8 cellular contexts compared by ENCODE assay signal in genomic region chr10:114703377-114704125, GRCh38. TPM values are rescaled to one million over a fixed set of nuclear protein-coding genes. Genes with fewer than 3 reads are reported as not detected.
DNase-seq lines count a peak whose midpoint lies in the region; ATAC-seq and TF ChIP-seq lines count a peak whose summit lies in the region.

No MANE protein-coding gene starts in this region.

- ATAC-seq in foreskin keratinocyte (peak; percentile 46), HG02763 (IDR thresholded peaks at IDR 0.05; ENCODE audit: unreplicated experiment) (no peak)
- ATAC-seq in stimulated activated naive CD8-positive, alpha-beta T cell treated with anti-CD3 and anti-CD28 coated beads, Interleukin-15, Interleukin-2, amounts not matched to agents 100 U/mL and 50 U/mL, for 24 hours, result no peak

- H3K4me1 ChIP-seq in SJCRH30, result no peaks in the 10 kb centered on the region
- no peaks in the 10 kb centered on the region for H3K4me1 ChIP-seq in foreskin keratinocyte

- TF ChIP-seq CTCF in foreskin keratinocyte (conservative IDR thresholded peaks at IDR 0.05), result peak; percentile 80

- H3K27ac ChIP-seq in SJCRH30 (no peak overlapping the region), foreskin keratinocyte (no peak overlapping the region)

- H3K27me3 ChIP-seq in SJCRH30 (no peaks in the 10 kb centered on the region), foreskin keratinocyte (peaks cover 3% of the 10 kb centered on the region)

- DNase-seq in stimulated activated CD4-positive, alpha-beta T cell treated with anti-CD3 and anti-CD28 coated beads, Interleukin-15, amount 100 ng/mL, for 24 hours, result peak; percentile 10
- no peak for DNase-seq in stimulated activated CD4-positive, alpha-beta T cell treated with anti-CD3 and anti-CD28 coated beads, Interleukin-12 subunit alpha, Interleukin-12 subunit beta, amount 100 ng/mL, for 4 hours
- peak; percentile 41 to 75 for DNase-seq in SJCRH30
- DNase-seq in foreskin keratinocyte, result no peak
- peak; percentile 8 for DNase-seq in stimulated activated naive CD8-positive, alpha-beta T cell treated with anti-CD3 and anti-CD28 coated beads, Interleukin-15, Interleukin-2, amounts not matched to agents 100 U/mL and 50 U/mL, for 24 hours
- no peak for DNase-seq in GDM1 (lab: John Stamatoyannopoulos, UW)
- no peak for DNase-seq in activated CD4-positive, CD25-positive, alpha-beta regulatory T cell (lab: John Stamatoyannopoulos, UW)

- H3K9me3 ChIP-seq in SJCRH30 (replicated peaks), result no peaks in the 10 kb centered on the region

- H3K4me3 ChIP-seq in SJCRH30, result no peak overlapping the region

- no peaks in the 10 kb centered on the region for H3K36me3 ChIP-seq in SJCRH30

RNA-seq across cellular contexts. Expression of gene ABLIM1, which starts 45.5 kb away (rescaled TPM):
- total RNA-seq in SJCRH30 (2014; rRNA removed; shearing (Covaris generic)), result 23.5 and 23.9 TPM in 2 replicates
- 18.7 and 21.1 TPM in 2 replicates for total RNA-seq in foreskin keratinocyte
- polyA plus RNA-seq in foreskin keratinocyte, result 3.8 and 4.8 TPM in 2 replicates

Comparison
In these comparisons a context has a peak if more than half of its experiments do, and no peak if none do; other contexts are left out.
1. DNase-seq: peak in stimulated activated CD4-positive, alpha-beta T cell treated with anti-CD3 and anti-CD28 coated beads, Interleukin-15, amount 100 ng/mL, for 24 hours (single experiment), SJCRH30 (2 of 2) and stimulated activated naive CD8-positive, alpha-beta T cell treated with anti-CD3 and anti-CD28 coated beads, Interleukin-15, Interleukin-2, amounts not matched to agents 100 U/mL and 50 U/mL, for 24 hours (single experiment); none in stimulated activated CD4-positive, alpha-beta T cell treated with anti-CD3 and anti-CD28 coated beads, Interleukin-12 subunit alpha, Interleukin-12 subunit beta, amount 100 ng/mL, for 4 hours (single experiment), foreskin keratinocyte (0 of 2), GDM1 (single experiment) and activated CD4-positive, CD25-positive, alpha-beta regulatory T cell (0 of 4).